In the genomic region with DNA sequence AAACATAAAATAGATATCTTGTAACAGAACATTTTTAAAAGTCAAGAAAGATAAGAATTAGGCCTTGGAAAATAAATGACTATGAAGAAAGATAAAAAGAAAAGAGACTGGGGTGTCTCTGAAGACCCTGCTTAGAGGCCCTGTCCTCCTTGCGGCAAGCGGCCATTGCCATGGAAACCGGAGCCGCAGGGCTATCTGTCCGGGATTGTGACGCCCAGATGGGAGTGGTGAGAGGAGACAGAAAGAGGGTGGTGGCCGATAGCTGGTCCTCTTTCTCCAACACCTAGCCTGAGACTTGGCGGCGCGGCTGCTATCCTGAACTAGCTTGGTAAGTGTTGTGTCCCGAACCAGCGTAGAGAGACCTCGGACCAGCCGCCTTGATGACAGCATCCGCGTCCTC, we compare ENCODE assay signal across 16 cellular contexts. TPM values are rescaled to one million over a fixed set of nuclear protein-coding genes. Genes with fewer than 3 reads are reported as not detected.
DNase-seq lines count a peak whose midpoint lies in the region; ATAC-seq and TF ChIP-seq lines count a peak whose summit lies in the region.
"Had no signal": no experiment of that assay in that cellular context is flagged by ENCODE, and none has a peak within 500 bp of the region (broad histone marks: within the 10 kb centered on the region; RNA-seq: fewer than 3 reads in every experiment).

TSS of gene DUSP21 (plus strand) at position 269 of the 400 bp plus-strand sequence. CDS start at position 381, 112 bp downstream.

- no peaks in the 10 kb centered on the region for H3K79me2 ChIP-seq in PC-9 (ENCODE audit: low read depth)

- H3K4me2 ChIP-seq in PC-9, result no peak within 1 kb of the TSS
- H3K4me2 ChIP-seq: BLaER1 had no signal

- no peak for ATAC-seq in HG02623 (IDR thresholded peaks at IDR 0.05; ENCODE audit: unreplicated experiment)
- ATAC-seq: HepG2 had no signal

- H3K4me3 ChIP-seq in Caco-2 (ENCODE audit: low read depth, low read length), result no peak within 1 kb of the TSS
- H3K4me3 ChIP-seq in PC-9, result no peak within 1 kb of the TSS
- no peak within 1 kb of the TSS for H3K4me3 ChIP-seq in testis
- H3K4me3 ChIP-seq in brain microvascular endothelial cell (ENCODE audit: low read depth, low read length), result no peak within 1 kb of the TSS
- H3K4me3 ChIP-seq: BLaER1 had no signal

- TF ChIP-seq CTCF in Caco-2 (IDR thresholded peaks at IDR 0.05; ENCODE audit: insufficient read depth in 1 of 2, low read depth in 1 of 2, low read length in 1 of 2, severe bottlenecking in 1 of 2, unreplicated experiment in 1 of 2) (no peak), PC-9 (conservative IDR thresholded peaks at IDR 0.05) (no peak), testis (IDR thresholded peaks at IDR 0.05) (no peak), brain microvascular endothelial cell (IDR thresholded peaks at IDR 0.05; ENCODE audit: low read depth, low read length, missing control alignments) (no peak)

- intact Hi-C loops in Caco-2 (cut with micrococcal nuclease; ENCODE audit: unreplicated experiment), result no loop called here
- intact Hi-C loops in PC-9 (cut with micrococcal nuclease; ENCODE audit: unreplicated experiment), result no loop called here
- intact Hi-C loops in testis (cut with DNase I; ENCODE audit: low total_unique reads), result no loop called here

- DNase-seq in Caco-2 (no peak), PC-9 (no peak), erythroblast (lab: John Stamatoyannopoulos, UW) (peak; percentile 75 to 87), testis (peak; percentile 54), brain microvascular endothelial cell (no peak), NCI-H2081 treated with DMSO at 0.1 percent for 48 hours (lab: John Stamatoyannopoulos, UW) (no peak)
- DNase-seq: AML-193; CD4-positive, CD25-positive, alpha-beta regulatory T cell; DMS79 treated with DMSO at 0.1 percent for 48 hours; EL; HCEC 1CT; HFFc6 had no signal

- no TSS peak for BruUV-seq in Caco-2 (replicated peaks; lab: Mats Ljungman, UMichigan)
- BruUV-seq in PC-9 (replicated peaks; lab: Mats Ljungman, UMichigan), result no TSS peak

- H3K27me3 ChIP-seq in Caco-2 (replicated peaks; ENCODE audit: control insufficient read depth, insufficient read depth, low read length) (no peaks in the 10 kb centered on the region), PC-9 (ENCODE audit: insufficient read depth, low read depth) (no peaks in the 10 kb centered on the region), testis (no peaks in the 10 kb centered on the region), brain microvascular endothelial cell (replicated peaks) (no peaks in the 10 kb centered on the region)
- H3K27me3 ChIP-seq: BLaER1 had no signal

- POLR2A ChIA-PET in Caco-2 (lab: Charles Lee) (interaction anchor here (0.7 kb wide), 1 partner anchor 29 kb away, joined by 20 read pairs; the partner anchor contains the start of gene KDM6A), PC-9 (lab: Charles Lee; ENCODE audit: unreplicated experiment) (no interaction called here)

- CTCF ChIA-PET in Caco-2 (lab: Charles Lee), result no interaction called here
- CTCF ChIA-PET in PC-9 (lab: Charles Lee), result no interaction called here

- H3K9me2 ChIP-seq in PC-9 (ENCODE audit: insufficient read depth), result no peaks in the 10 kb centered on the region

- H3K27me3 Mint-ChIP-seq in Caco-2 (ENCODE audit: insufficient read depth, unreplicated experiment), result no peaks in the 10 kb centered on the region

- no peak within 1 kb of the TSS for H3K4me3 Mint-ChIP-seq in Caco-2 (ENCODE audit: unreplicated experiment)
- H3K4me3 Mint-ChIP-seq: CD4-positive, CD25-positive, alpha-beta regulatory T cell; HFFc6 had no signal

- H3K4me1 Mint-ChIP-seq in Caco-2 (ENCODE audit: low read depth, unreplicated experiment), result no peaks in the 10 kb centered on the region
- H3K4me1 Mint-ChIP-seq: CD4-positive, CD25-positive, alpha-beta regulatory T cell had no signal

- 50 to 69% methylated on average over 15 to 16 of the region's 16 CpGs for WGBS in testis, 2 donors

- no peaks in the 10 kb centered on the region for H3K36me3 Mint-ChIP-seq in Caco-2 (ENCODE audit: insufficient read depth, unreplicated experiment)
- H3K36me3 Mint-ChIP-seq: CD4-positive, CD25-positive, alpha-beta regulatory T cell had no signal

- H3K27ac Mint-ChIP-seq in Caco-2 (ENCODE audit: unreplicated experiment), result peak within 1 kb of the TSS; percentile 57
- H3K27ac Mint-ChIP-seq: CD4-positive, CD25-positive, alpha-beta regulatory T cell; HFFc6 had no signal

- H3F3A ChIP-seq in PC-9 (ENCODE audit: insufficient read depth, low read depth), result no peaks in the 10 kb centered on the region

- peak within 1 kb of the TSS; percentile 74 for H3K27ac ChIP-seq in PC-9
- no peak within 1 kb of the TSS for H3K27ac ChIP-seq in testis
- H3K27ac ChIP-seq in brain microvascular endothelial cell, result no peak within 1 kb of the TSS
- H3K27ac ChIP-seq: BLaER1 had no signal

- in situ Hi-C loops in brain microvascular endothelial cell (cut with HindIII; ENCODE audit: low pct_ligation_motif_present, low sequenced_read_pairs), result no loop called here

- H3K9me3 ChIP-seq in Caco-2, result no peaks in the 10 kb centered on the region
- no peaks in the 10 kb centered on the region for H3K9me3 ChIP-seq in PC-9 (ENCODE audit: insufficient read depth, low read depth)
- H3K9me3 ChIP-seq in testis, result no peaks in the 10 kb centered on the region
- H3K9me3 ChIP-seq: BLaER1 had no signal

- no peaks in the 10 kb centered on the region for H4K20me1 ChIP-seq in PC-9 (ENCODE audit: insufficient read depth)
- H4K20me1 ChIP-seq: BLaER1 had no signal

- no peak for TF ChIP-seq POLR2A in erythroblast (IDR thresholded peaks at IDR 0.05; ENCODE audit: low read length)
- TF ChIP-seq POLR2A in testis (IDR thresholded peaks at IDR 0.05), result no peak

- H3K4me1 ChIP-seq in Caco-2 (peaks cover 19% of the 10 kb centered on the region), PC-9 (replicated peaks; ENCODE audit: insufficient read depth) (no peaks in the 10 kb centered on the region; the same call in 1 of the 2 replicates), testis (no peaks in the 10 kb centered on the region)
- H3K4me1 ChIP-seq: BLaER1 had no signal

- no peak within 1 kb of the TSS for H2AFZ ChIP-seq in PC-9

- H3K36me3 ChIP-seq in Caco-2 (ENCODE audit: control insufficient read depth, insufficient read depth, low read length), result no peaks in the 10 kb centered on the region
- no peaks in the 10 kb centered on the region for H3K36me3 ChIP-seq in PC-9 (ENCODE audit: low read depth)
- H3K36me3 ChIP-seq in testis (ENCODE audit: low read depth, missing control alignments), result no peaks in the 10 kb centered on the region
- H3K36me3 ChIP-seq in brain microvascular endothelial cell (replicated peaks), result no peaks in the 10 kb centered on the region
- H3K36me3 ChIP-seq: BLaER1 had no signal

- no peaks in the 10 kb centered on the region for H3K9me3 Mint-ChIP-seq in Caco-2 (ENCODE audit: unreplicated experiment)
- H3K9me3 Mint-ChIP-seq: HFFc6 had no signal

RNA-seq across cellular contexts. Expression of gene DUSP21, which starts in this region (rescaled TPM):
- not detected in 2 replicates for total RNA-seq in Caco-2 (2022)
- not detected in 2 replicates for total RNA-seq in PC-9 (2021)
- total RNA-seq in testis, result 1 to 10 TPM; 6.0 to 9.2 TPM
- 9.6 TPM for polyA plus RNA-seq in testis (ENCODE audit: insufficient read depth, low read depth, low replicate concordance)
- total RNA-seq: CD4-positive, CD25-positive, alpha-beta regulatory T cell; H4; HepG2; HFFc6 had no signal
- polyA plus RNA-seq: CD4-positive, CD25-positive, alpha-beta regulatory T cell; HepG2 had no signal

Comparison
In these comparisons a context has a peak if more than half of its experiments do, and no peak if none do; other contexts are left out.
1. DNase-seq: peak in erythroblast (2 of 2) and testis (single experiment); none in Caco-2 (0 of 2), PC-9 (0 of 2), brain microvascular endothelial cell (single experiment) and NCI-H2081 treated with DMSO at 0.1 percent for 48 hours (single experiment).